12 cellular contexts compared by ENCODE assay signal in the genomic region with DNA sequence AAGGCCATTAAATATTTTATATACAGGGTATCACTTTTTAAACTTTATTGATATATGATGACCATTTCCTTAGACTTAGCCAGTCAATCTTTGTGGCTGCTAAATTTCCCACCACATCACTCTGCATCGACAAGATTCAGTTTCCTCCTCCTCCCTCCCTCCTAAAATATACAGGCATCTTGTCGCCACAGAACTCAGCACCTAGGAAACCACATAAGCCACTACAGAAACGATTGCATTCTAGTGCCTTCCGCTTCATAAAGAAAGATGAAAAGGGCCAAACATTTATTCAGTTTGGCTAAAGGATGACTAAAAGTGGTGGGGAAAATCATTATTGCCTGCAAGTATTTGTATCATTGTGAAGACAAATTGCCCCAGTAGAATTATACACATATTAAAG. TPM values are rescaled to one million over a fixed set of nuclear protein-coding genes. Genes with fewer than 3 reads are reported as not detected.
DNase-seq lines count a peak whose midpoint lies in the region; ATAC-seq lines count a peak whose summit lies in the region.
"Had no signal": no experiment of that assay in that cellular context is flagged by ENCODE, and none has a peak within 500 bp of the region (broad histone marks: within the 10 kb centered on the region; RNA-seq: fewer than 3 reads in every experiment).

No MANE protein-coding gene starts in this region.

- ATAC-seq in GM21723 (IDR thresholded peaks at IDR 0.05; ENCODE audit: unreplicated experiment), result peak; percentile 70
- peak; percentile 89 to 94 for ATAC-seq in naive thymus-derived CD8-positive, alpha-beta T cell
- ATAC-seq in GM18511 (IDR thresholded peaks at IDR 0.05; ENCODE audit: unreplicated experiment), result no peak
- ATAC-seq: pancreas had no signal

- H3K27ac Mint-ChIP-seq in activated CD4-positive, alpha-beta T cell treated with anti-CD3 and anti-CD28 coated beads, Interleukin-2, amount 10 ng/mL, durations not matched to agents 24 days and 14 days, result no peak overlapping the region
- no peak overlapping the region for H3K27ac Mint-ChIP-seq in activated CD4-positive, alpha-beta memory T cell treated with anti-CD3 and anti-CD28 coated beads, Interleukin-2, amount 10 ng/mL, durations not matched to agents 7 days and 5 days
- H3K27ac Mint-ChIP-seq in naive thymus-derived CD8-positive, alpha-beta T cell, result no peak overlapping the region
- H3K27ac Mint-ChIP-seq: type B pancreatic cell had no signal

- H3K9me3 Mint-ChIP-seq in activated CD4-positive, alpha-beta T cell treated with anti-CD3 and anti-CD28 coated beads, Interleukin-2, amount 10 ng/mL, durations not matched to agents 24 days and 14 days, result no peaks in the 10 kb centered on the region
- no peaks in the 10 kb centered on the region for H3K9me3 Mint-ChIP-seq in activated CD4-positive, alpha-beta memory T cell treated with anti-CD3 and anti-CD28 coated beads, Interleukin-2, amount 10 ng/mL, durations not matched to agents 7 days and 5 days
- H3K9me3 Mint-ChIP-seq in naive thymus-derived CD8-positive, alpha-beta T cell, result no peaks in the 10 kb centered on the region
- H3K9me3 Mint-ChIP-seq: type B pancreatic cell had no signal

- DNase-seq in activated CD4-positive, alpha-beta T cell treated with anti-CD3 and anti-CD28 coated beads, Interleukin-2, amount 10 ng/mL, durations not matched to agents 24 days and 14 days, result peak; percentile 84
- DNase-seq in activated CD4-positive, alpha-beta T cell treated with anti-CD3 and anti-CD28 coated beads, Interleukin-2, amount 50 U/mL, for 48 hours, result no peak
- DNase-seq in activated CD4-positive, alpha-beta memory T cell treated with anti-CD3 and anti-CD28 coated beads, Interleukin-2, amount 10 ng/mL, durations not matched to agents 7 days and 5 days, result peak; percentile 48
- DNase-seq in naive thymus-derived CD8-positive, alpha-beta T cell, result peak in 7 of 10 donors; percentile 7 to 69 (median 36)
- DNase-seq in retina (no peak), LoVo (ENCODE audit: low spot score) (no peak)
- DNase-seq: mesendoderm, NCI-H2107, pancreas had no signal

- H3K4me3 Mint-ChIP-seq in activated CD4-positive, alpha-beta T cell treated with anti-CD3 and anti-CD28 coated beads, Interleukin-2, amount 10 ng/mL, durations not matched to agents 24 days and 14 days, result peak overlapping the region; percentile 21
- no peak overlapping the region for H3K4me3 Mint-ChIP-seq in activated CD4-positive, alpha-beta memory T cell treated with anti-CD3 and anti-CD28 coated beads, Interleukin-2, amount 10 ng/mL, durations not matched to agents 7 days and 5 days
- peak overlapping the region in 9 of 10 donors; percentile 0 to 51 (median 20) for H3K4me3 Mint-ChIP-seq in naive thymus-derived CD8-positive, alpha-beta T cell
- H3K4me3 Mint-ChIP-seq: type B pancreatic cell had no signal

- POLR2A ChIA-PET in activated CD4-positive, alpha-beta memory T cell treated with anti-CD3 and anti-CD28 coated beads, Interleukin-2, amount 10 ng/mL, durations not matched to agents 7 days and 5 days (lab: Charles Lee), result no interaction called here
- POLR2A ChIA-PET in naive thymus-derived CD8-positive, alpha-beta T cell (lab: Charles Lee), result no interaction called here

- CTCF ChIA-PET in activated CD4-positive, alpha-beta memory T cell treated with anti-CD3 and anti-CD28 coated beads, Interleukin-2, amount 10 ng/mL, durations not matched to agents 7 days and 5 days (lab: Charles Lee), result interaction anchor here (3.2 to 12.6 kb wide), 2 partner anchors 11 to 99 kb away, joined by 17 to 304 read pairs; no protein-coding TSS in a partner anchor

- peaks cover 22% of the 10 kb centered on the region for H3K27me3 Mint-ChIP-seq in activated CD4-positive, alpha-beta T cell treated with anti-CD3 and anti-CD28 coated beads, Interleukin-2, amount 10 ng/mL, durations not matched to agents 24 days and 14 days
- H3K27me3 Mint-ChIP-seq in activated CD4-positive, alpha-beta memory T cell treated with anti-CD3 and anti-CD28 coated beads, Interleukin-2, amount 10 ng/mL, durations not matched to agents 7 days and 5 days, result no peaks in the 10 kb centered on the region
- H3K27me3 Mint-ChIP-seq in naive thymus-derived CD8-positive, alpha-beta T cell, result peaks cover 2 to 44% (median 18%) of the 10 kb centered on the region in 5 donors
- H3K27me3 Mint-ChIP-seq: type B pancreatic cell had no signal

- intact Hi-C loops in activated CD4-positive, alpha-beta T cell treated with anti-CD3 and anti-CD28 coated beads, Interleukin-2, amount 10 ng/mL, durations not matched to agents 24 days and 14 days (cut with micrococcal nuclease), result no loop called here

- H3K36me3 Mint-ChIP-seq in activated CD4-positive, alpha-beta T cell treated with anti-CD3 and anti-CD28 coated beads, Interleukin-2, amount 10 ng/mL, durations not matched to agents 24 days and 14 days (ENCODE audit: low read depth), result peaks cover 9% of the 10 kb centered on the region
- H3K36me3 Mint-ChIP-seq in activated CD4-positive, alpha-beta memory T cell treated with anti-CD3 and anti-CD28 coated beads, Interleukin-2, amount 10 ng/mL, durations not matched to agents 7 days and 5 days (ENCODE audit: low read depth), result peaks cover 7% of the 10 kb centered on the region
- peaks cover 12 to 51% (median 35%) of the 10 kb centered on the region in 3 donors for H3K36me3 Mint-ChIP-seq in naive thymus-derived CD8-positive, alpha-beta T cell

- H3K4me1 Mint-ChIP-seq in activated CD4-positive, alpha-beta T cell treated with anti-CD3 and anti-CD28 coated beads, Interleukin-2, amount 10 ng/mL, durations not matched to agents 24 days and 14 days, result peaks cover 16% of the 10 kb centered on the region
- H3K4me1 Mint-ChIP-seq in activated CD4-positive, alpha-beta memory T cell treated with anti-CD3 and anti-CD28 coated beads, Interleukin-2, amount 10 ng/mL, durations not matched to agents 7 days and 5 days, result peaks cover 23% of the 10 kb centered on the region
- peaks cover 18 to 35% (median 32%) of the 10 kb centered on the region in 4 donors for H3K4me1 Mint-ChIP-seq in naive thymus-derived CD8-positive, alpha-beta T cell

RNA-seq across cellular contexts. Expression of gene ERCC6, which starts 30.7 kb away (rescaled TPM):
- total RNA-seq in activated CD4-positive, alpha-beta T cell treated with anti-CD3 and anti-CD28 coated beads, Interleukin-2, amount 10 ng/mL, durations not matched to agents 24 days and 14 days, result 13.8 and 14.5 TPM in 2 replicates
- 10 to 100 TPM; 24.9 to 29.2 TPM for total RNA-seq in activated CD4-positive, alpha-beta memory T cell treated with anti-CD3 and anti-CD28 coated beads, Interleukin-2, amount 10 ng/mL, durations not matched to agents 7 days and 5 days
- 10 to 100 TPM; 49.8 to 50.4 TPM for total RNA-seq in naive thymus-derived CD8-positive, alpha-beta T cell
- polyA plus RNA-seq in naive thymus-derived CD8-positive, alpha-beta T cell, result 1 to 10 TPM; 7.9 to 9.0 (median 8.4) TPM

Comparison
In these comparisons a context has a peak if more than half of its experiments do, and no peak if none do; other contexts are left out.
1. DNase-seq: peak in activated CD4-positive, alpha-beta T cell treated with anti-CD3 and anti-CD28 coated beads, Interleukin-2, amount 10 ng/mL, durations not matched to agents 24 days and 14 days (single experiment), activated CD4-positive, alpha-beta memory T cell treated with anti-CD3 and anti-CD28 coated beads, Interleukin-2, amount 10 ng/mL, durations not matched to agents 7 days and 5 days (single experiment) and naive thymus-derived CD8-positive, alpha-beta T cell (7 of 10); none in activated CD4-positive, alpha-beta T cell treated with anti-CD3 and anti-CD28 coated beads, Interleukin-2, amount 50 U/mL, for 48 hours (0 of 2), retina (single experiment) and LoVo (single experiment).